In the genomic region with DNA sequence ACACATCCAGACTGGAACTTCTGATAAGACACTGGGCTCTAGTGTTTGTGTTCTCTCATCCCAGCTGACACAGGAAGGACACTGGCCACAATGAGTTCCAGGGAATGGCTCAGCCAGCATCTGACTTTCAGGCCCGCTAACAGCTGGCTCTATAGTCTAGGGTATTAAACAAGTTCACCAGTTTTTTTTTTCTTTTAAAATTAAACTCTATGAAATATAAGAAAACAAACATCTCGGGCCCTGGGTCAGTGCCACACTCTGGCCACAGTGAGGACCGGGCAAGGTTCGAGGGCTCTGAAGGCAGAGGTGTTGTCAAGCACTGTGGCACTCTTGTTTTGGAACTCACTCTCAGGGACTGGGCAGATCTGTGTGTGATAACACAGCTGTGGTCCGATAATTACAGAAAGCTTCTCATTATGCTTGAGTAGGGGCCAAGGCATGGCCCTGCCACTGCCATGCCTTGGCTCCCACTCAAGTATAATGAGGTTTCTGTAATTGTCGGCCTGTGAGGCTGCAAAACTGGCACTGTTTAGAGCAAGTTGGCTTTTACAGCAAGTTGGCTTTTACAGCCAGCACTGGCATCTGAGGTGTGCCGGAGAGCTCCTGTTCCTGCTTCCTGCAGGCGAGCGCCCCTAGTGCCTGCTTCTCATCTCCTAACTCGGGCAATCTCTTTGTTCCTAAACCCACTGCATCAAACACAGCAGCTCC, we compare ENCODE assay signal across 9 cellular contexts.
A peak's percentile ranks its signal among the peaks of the same experiment; 100 is the strongest.
DNase-seq lines count a peak whose midpoint lies in the region; ATAC-seq, FAIRE-seq and TF ChIP-seq lines count a peak whose summit lies in the region.
"Had no signal": no experiment of that assay in that cellular context is flagged by ENCODE, and none has a peak within 500 bp of the region (broad histone marks: within the 10 kb centered on the region; RNA-seq: fewer than 3 reads in every experiment).

No MANE protein-coding gene starts in this region.

- CTCF ChIA-PET in CD4-positive, alpha-beta T cell (lab: Charles Lee) = interaction anchor here (0.7 to 1.3 kb wide), 5 partner anchors 9 to 76 kb away, joined by 3 to 5 read pairs (median 3); no protein-coding TSS in a partner anchor
- CTCF ChIA-PET in K562 (lab: Yijun Ruan, JAX; ENCODE audit: low intra/inter-chr PET ratio) = no interaction called here

- no peak overlapping the region for H3K27ac ChIP-seq in CD4-positive, alpha-beta T cell (ENCODE audit: low read depth, low read length)
- H3K27ac ChIP-seq in K562 (ENCODE audit: extremely low read depth, low read depth, low read length) = no peak overlapping the region

- H3K9me1 ChIP-seq in K562 (ENCODE audit: control insufficient read depth, insufficient read depth, low read length) = no peaks in the 10 kb centered on the region

- no peaks in the 10 kb centered on the region for H4K20me1 ChIP-seq in K562 (replicated peaks; ENCODE audit: control insufficient read depth, insufficient read depth, low read length)

- H3K9ac ChIP-seq in K562 (ENCODE audit: insufficient read depth in 1 of 2, low read depth in 2 of 2, low read length in 2 of 2) = no peak overlapping the region

- no peak overlapping the region for H3K4me3 ChIP-seq in K562
- H3K4me3 ChIP-seq in kidney epithelial cell (ENCODE audit: low read depth, low read length) = no peak overlapping the region

- H3K9me3 Mint-ChIP-seq in CD4-positive, alpha-beta T cell = no peaks in the 10 kb centered on the region

- POLR2A ChIA-PET in CD4-positive, alpha-beta T cell (lab: Charles Lee) = interaction anchor here (0.6 kb wide), 2 partner anchors 40 to 228 kb away, joined by 3 read pairs; no protein-coding TSS in a partner anchor
- POLR2A ChIA-PET in K562 (lab: Yijun Ruan, JAX) = interaction anchor here (1.0 kb wide), 1 partner anchor 17 kb away, joined by 3 read pairs; no protein-coding TSS in a partner anchor

- in situ Hi-C loops in K562 (cut with MboI) = no loop called here

- intact Hi-C loops in CD4-positive, alpha-beta T cell (cut with DNase I, micrococcal nuclease) = no loop called here
- intact Hi-C loops in K562 (cut with micrococcal nuclease) = no loop called here

- peak; percentile 48 for TF ChIP-seq CTCF in CD4-positive, alpha-beta T cell (IDR thresholded peaks at IDR 0.05)
- TF ChIP-seq CTCF in K562 (IDR thresholded peaks at IDR 0.05 in 2 of 3, conservative IDR thresholded peaks at IDR 0.05 in 1 of 3; ENCODE audit: insufficient read depth in 2 of 3, low read depth in 1 of 3, low read length in 3 of 3) (peak in 2 of 3 experiments; percentile 14 to 19; a peak in 1 of 6 replicates), kidney epithelial cell (IDR thresholded peaks at IDR 0.05; ENCODE audit: insufficient read depth, low read length, poor library complexity, severe bottlenecking) (peak; percentile 69)

- no peaks in the 10 kb centered on the region for H3K36me3 Mint-ChIP-seq in CD4-positive, alpha-beta T cell (ENCODE audit: low read depth)

- DNase-seq in CD4-positive, alpha-beta T cell = peak; percentile 5 to 41 (median 28)
- DNase-seq in K562 (ENCODE audit: extremely low read depth in 1 of 4, low spot score in 3 of 4) (peak in 1 of 4 experiments; percentile 1), kidney epithelial cell (ENCODE audit: low read depth) (peak; percentile 32), SW 1271 (lab: John Stamatoyannopoulos, UW) (no peak)
- peak; percentile 29 for DNase-seq in stimulated activated CD4-positive, alpha-beta T cell treated with anti-CD3 and anti-CD28 coated beads, Interleukin-1b, Interleukin-23, amount 100 ng/mL, for 48 hours

- H3K27me3 Mint-ChIP-seq in CD4-positive, alpha-beta T cell = no peaks in the 10 kb centered on the region

- H3K9me3 ChIP-seq in CD4-positive, alpha-beta T cell (ENCODE audit: control insufficient read depth, low read length) = no peaks in the 10 kb centered on the region
- H3K9me3 ChIP-seq in K562 (replicated peaks; ENCODE audit: control insufficient read depth, insufficient read depth, low read depth, low read length) = no peaks in the 10 kb centered on the region

- H3K79me2 ChIP-seq in K562 (ENCODE audit: control insufficient read depth, insufficient read depth, low read length) = no peaks in the 10 kb centered on the region

- no peak overlapping the region for H2AFZ ChIP-seq in K562 (ENCODE audit: low read depth, low read length)

- H3K36me3 ChIP-seq in K562 (ENCODE audit: control insufficient read depth, insufficient read depth, low read length) (no peaks in the 10 kb centered on the region), kidney epithelial cell (ENCODE audit: control insufficient read depth, insufficient read depth, low read length) (no peaks in the 10 kb centered on the region)

- TF ChIP-seq POLR2A in K562 (conservative IDR thresholded peaks at IDR 0.05) = no peak

- peaks cover 12% of the 10 kb centered on the region for H3K4me1 Mint-ChIP-seq in CD4-positive, alpha-beta T cell (ENCODE audit: low read depth)

- no peak overlapping the region for H3K4me2 ChIP-seq in K562 (ENCODE audit: insufficient read depth, low read length)

- TF ChIP-seq EP300 in K562 (IDR thresholded peaks at IDR 0.05; ENCODE audit: low read length) = no peak

- no peaks in the 10 kb centered on the region for H3K27me3 ChIP-seq in CD4-positive, alpha-beta T cell (ENCODE audit: control insufficient read depth, insufficient read depth, low read length)
- H3K27me3 ChIP-seq in K562 (ENCODE audit: control insufficient read depth in 2 of 2, insufficient read depth in 2 of 2, low read length in 2 of 2) = no peaks in the 10 kb centered on the region
- no peaks in the 10 kb centered on the region for H3K27me3 ChIP-seq in kidney epithelial cell (ENCODE audit: control insufficient read depth, insufficient read depth, low read length)

- TF ChIP-seq RAD21 in K562 (CRISPR knock-in tag; conservative IDR thresholded peaks at IDR 0.05 in 1 of 2, IDR thresholded peaks at IDR 0.05 in 1 of 2) = no peak

- no peak overlapping the region for H3K27ac Mint-ChIP-seq in CD4-positive, alpha-beta T cell

- 2% methylated on average over 7 of the region's 10 CpGs for WGBS in K562 (ENCODE audit: insufficient coverage, low coverage, missing lambda C conversion rate)

- no peaks in the 10 kb centered on the region for H3K4me1 ChIP-seq in K562 (replicated peaks in 1 of 2; ENCODE audit: control insufficient read depth in 2 of 2, insufficient read depth in 2 of 2, low read length in 2 of 2)

- no TSS peak for BruUV-seq in K562 (replicated peaks; lab: Mats Ljungman, UMichigan)

- no peak overlapping the region for H3K4me3 Mint-ChIP-seq in CD4-positive, alpha-beta T cell

- peak; percentile 48 for ATAC-seq in CD4-positive, alpha-beta T cell (ENCODE audit: poor library complexity)
- ATAC-seq in HG02678 (IDR thresholded peaks at IDR 0.05; ENCODE audit: unreplicated experiment) (peak; percentile 63), SK-N-SH treated with all-trans-retinoic acid at 6 μM for 48 hours (peak; percentile 72), K562 (no peak; the same call in 2 of the 3 replicates), GM18870 (IDR thresholded peaks at IDR 0.05; ENCODE audit: unreplicated experiment) (no peak)
- ATAC-seq: HCT116 had no signal

- FAIRE-seq in K562 (lab: Jason Lieb, UNC) = no peak

TF ChIP-seq in SK-N-SH treated with all-trans-retinoic acid at 6 μM for 48 hours, 23 proteins besides CTCF, POLR2A, EP300 and RAD21 (continues in another document):
- TF ChIP-seq TOX (CRISPR knock-in tag; IDR thresholded peaks at IDR 0.05; ENCODE audit: borderline replicate concordance) = no peak
- TF ChIP-seq, protein P1, sequence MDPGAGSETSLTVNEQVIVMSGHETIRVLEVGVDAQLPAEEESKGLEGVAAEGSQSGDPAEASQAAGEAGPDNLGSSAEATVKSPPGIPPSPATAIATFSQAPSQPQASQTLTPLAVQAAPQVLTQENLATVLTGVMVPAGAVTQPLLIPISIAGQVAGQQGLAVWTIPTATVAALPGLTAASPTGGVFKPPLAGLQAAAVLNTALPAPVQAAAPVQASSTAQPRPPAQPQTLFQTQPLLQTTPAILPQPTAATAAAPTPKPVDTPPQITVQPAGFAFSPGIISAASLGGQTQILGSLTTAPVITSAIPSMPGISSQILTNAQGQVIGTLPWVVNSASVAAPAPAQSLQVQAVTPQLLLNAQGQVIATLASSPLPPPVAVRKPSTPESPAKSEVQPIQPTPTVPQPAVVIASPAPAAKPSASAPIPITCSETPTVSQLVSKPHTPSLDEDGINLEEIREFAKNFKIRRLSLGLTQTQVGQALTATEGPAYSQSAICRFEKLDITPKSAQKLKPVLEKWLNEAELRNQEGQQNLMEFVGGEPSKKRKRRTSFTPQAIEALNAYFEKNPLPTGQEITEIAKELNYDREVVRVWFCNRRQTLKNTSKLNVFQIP (CRISPR knock-in tag; IDR thresholded peaks at IDR 0.05; ENCODE audit: borderline replicate concordance, low read depth) = no peak

TF ChIP-seq in K562, 482 proteins besides CTCF, POLR2A, EP300 and RAD21 (continues in another document):
- TF ChIP-seq ARID2 (IDR thresholded peaks at IDR 0.05) = no peak

Comparison
In these comparisons a context has a peak if more than half of its experiments do, and no peak if none do; other contexts are left out.
1. ATAC-seq: peak in CD4-positive, alpha-beta T cell (single experiment), HG02678 (single experiment) and SK-N-SH treated with all-trans-retinoic acid at 6 μM for 48 hours (single experiment); none in K562 (single experiment) and GM18870 (single experiment).
2. DNase-seq: peak in CD4-positive, alpha-beta T cell (10 of 10), kidney epithelial cell (single experiment) and stimulated activated CD4-positive, alpha-beta T cell treated with anti-CD3 and anti-CD28 coated beads, Interleukin-1b, Interleukin-23, amount 100 ng/mL, for 48 hours (single experiment); none in SW 1271 (0 of 2).
3. CTCF ChIP-seq: peak in every context shown above with its lines; median percentile 69 in kidney epithelial cell; 48 in CD4-positive, alpha-beta T cell; 16 in K562.